Comparison of ENCODE assay signal across 1 cellular context in the genomic region with DNA sequence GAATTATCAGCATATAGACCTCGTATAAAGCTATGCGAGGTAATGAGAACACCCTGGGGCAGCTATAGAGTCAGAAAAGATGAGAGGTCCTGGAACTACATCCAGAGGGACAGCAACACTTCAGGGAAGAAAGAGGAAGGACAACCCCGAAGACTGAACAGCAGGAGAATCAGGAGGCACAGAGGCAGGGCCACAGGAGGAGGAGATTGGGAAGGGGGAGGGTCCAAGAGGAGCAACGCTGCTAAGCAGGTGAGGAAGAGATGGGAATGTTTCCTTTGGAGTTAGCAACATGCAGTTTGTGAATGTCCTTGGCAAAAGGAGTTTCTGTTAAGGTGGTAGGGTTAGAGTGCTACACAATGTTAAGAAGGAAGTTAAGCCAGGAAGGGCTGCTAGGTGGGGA.
TF ChIP-seq lines count a peak whose summit lies in the region.

No MANE protein-coding gene starts in this region.

TF ChIP-seq in WTC11, 78 proteins besides CTCF, POLR2A, EP300 and RAD21:
- TF ChIP-seq, protein P1, sequence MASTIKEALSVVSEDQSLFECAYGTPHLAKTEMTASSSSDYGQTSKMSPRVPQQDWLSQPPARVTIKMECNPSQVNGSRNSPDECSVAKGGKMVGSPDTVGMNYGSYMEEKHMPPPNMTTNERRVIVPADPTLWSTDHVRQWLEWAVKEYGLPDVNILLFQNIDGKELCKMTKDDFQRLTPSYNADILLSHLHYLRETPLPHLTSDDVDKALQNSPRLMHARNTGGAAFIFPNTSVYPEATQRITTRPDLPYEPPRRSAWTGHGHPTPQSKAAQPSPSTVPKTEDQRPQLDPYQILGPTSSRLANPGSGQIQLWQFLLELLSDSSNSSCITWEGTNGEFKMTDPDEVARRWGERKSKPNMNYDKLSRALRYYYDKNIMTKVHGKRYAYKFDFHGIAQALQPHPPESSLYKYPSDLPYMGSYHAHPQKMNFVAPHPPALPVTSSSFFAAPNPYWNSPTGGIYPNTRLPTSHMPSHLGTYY (CRISPR knock-in tag; IDR thresholded peaks at IDR 0.05) = no peak
- no peak for TF ChIP-seq ZNF416 (CRISPR knock-in tag; IDR thresholded peaks at IDR 0.05)
- no peak for TF ChIP-seq NR1H2 (CRISPR knock-in tag; IDR thresholded peaks at IDR 0.05)
- TF ChIP-seq NR3C1 (CRISPR knock-in tag; conservative IDR thresholded peaks at IDR 0.05; ENCODE audit: low read depth) = no peak
- no peak for TF ChIP-seq ESRRA (CRISPR knock-in tag; IDR thresholded peaks at IDR 0.05; ENCODE audit: borderline replicate concordance)
